ENCODE assay signal across 1 cellular context in genomic region chr14:106378191-106378590, GRCh38.
TF ChIP-seq lines count a peak whose summit lies in the region.

No MANE protein-coding gene starts in this region.

TF ChIP-seq in GM12878, 131 proteins besides CTCF, POLR2A, EP300 and RAD21 (continued from another document):
- TF ChIP-seq NKRF (conservative IDR thresholded peaks at IDR 0.05): no peak
- TF ChIP-seq POU2F2 (IDR thresholded peaks at IDR 0.05; ENCODE audit: borderline replicate concordance, low read depth, low read length): no peak
- TF ChIP-seq MEF2B (IDR thresholded peaks at IDR 0.05; ENCODE audit: partially characterized antibody, poor library complexity, severe bottlenecking): no peak
- no peak for TF ChIP-seq CEBPZ (IDR thresholded peaks at IDR 0.05; ENCODE audit: low read depth, low read length)
- TF ChIP-seq CREM (IDR thresholded peaks at IDR 0.05; ENCODE audit: low read depth): no peak
- TF ChIP-seq SREBF1 (IDR thresholded peaks at IDR 0.05; ENCODE audit: low read length): no peak
- no peak for TF ChIP-seq RB1 (IDR thresholded peaks at IDR 0.05; ENCODE audit: borderline replicate concordance)
